2 cellular contexts compared by ENCODE assay signal in the genomic region with DNA sequence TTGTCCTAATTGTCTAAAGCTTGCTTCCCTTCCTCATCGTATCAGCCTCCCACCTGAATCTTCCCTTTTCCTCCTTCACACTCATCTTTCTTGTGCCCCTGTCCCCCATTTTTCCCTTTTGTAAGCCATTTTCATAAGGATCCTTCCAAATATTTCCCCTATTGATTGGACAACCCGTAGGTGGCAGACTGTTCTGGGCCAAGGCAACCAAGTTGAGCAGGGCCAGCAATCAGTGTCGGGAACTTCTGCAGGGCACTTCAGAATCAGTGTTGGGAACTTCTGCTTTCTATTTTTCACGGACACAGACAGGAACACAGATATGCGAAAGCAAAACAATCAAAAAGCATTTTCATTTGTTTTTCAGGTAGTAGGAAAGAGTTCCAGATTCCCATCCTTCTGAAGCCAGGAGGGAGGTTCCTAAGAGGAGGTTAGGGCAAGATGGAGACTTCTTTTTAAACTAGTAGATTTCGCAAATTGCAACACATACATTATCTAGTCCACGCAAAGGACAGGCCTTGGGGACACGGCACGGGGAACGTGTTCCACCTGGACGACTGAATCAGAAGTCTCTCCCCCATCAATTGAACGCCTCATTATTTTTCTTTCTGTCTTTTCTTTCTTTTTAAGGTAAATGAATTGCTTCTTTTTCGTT.
TF ChIP-seq lines count a peak whose summit lies in the region.

No MANE protein-coding gene starts in this region.

TF ChIP-seq in SK-N-SH, 30 proteins besides CTCF, POLR2A, EP300 and RAD21:
- TF ChIP-seq POLR2AphosphoS5 (IDR thresholded peaks at IDR 0.05; ENCODE audit: low read depth, low read length) (no peak), SMC3 (IDR thresholded peaks at IDR 0.05; ENCODE audit: low read depth, low read length) (peak; percentile 21)

TF ChIP-seq in H1, 55 proteins besides CTCF, POLR2A, EP300 and RAD21:
- TF ChIP-seq CEBPB (IDR thresholded peaks at IDR 0.05; ENCODE audit: low read depth, low read length) (0 out of 2 replicates have a peak, but pooled peaks have one; percentile 26), TCF12 (IDR thresholded peaks at IDR 0.05; ENCODE audit: low read depth, low read length) (no peak), TBP (IDR thresholded peaks at IDR 0.05; ENCODE audit: low read depth, low read length) (no peak)
